ENCODE assay signal across 29 cellular contexts in genomic region chr1:98739762-98740161, GRCh38.
"Had no signal": no experiment of that assay in that cellular context is flagged by ENCODE, and none has a peak within 500 bp of the region (broad histone marks: within the 10 kb centered on the region; RNA-seq: fewer than 3 reads in every experiment).

No MANE protein-coding gene starts in this region.

- FAIRE-seq: endometrium had no signal

- H3K27me3 ChIP-seq: esophagus muscularis mucosa, neural progenitor cell, right atrium auricular region, suprapubic skin had no signal

- H3K27ac ChIP-seq: coronary artery, esophagus muscularis mucosa, neural progenitor cell, parathyroid adenoma, right atrium auricular region, suprapubic skin had no signal

- H3K9ac ChIP-seq: neural progenitor cell, parathyroid adenoma had no signal

- H3K36me3 Mint-ChIP-seq: immature natural killer cell; mesothelial cell of epicardium; naive B cell; natural killer cell treated with Interleukin-12 subunit alpha and Interleukin-12 subunit beta and Interleukin-15 and Interleukin-18, amount 100 ng/mL, for 72 hours; neural progenitor cell had no signal

- H3K27ac Mint-ChIP-seq: effector memory CD8-positive, alpha-beta T cell; immature natural killer cell; mesothelial cell of epicardium; naive B cell; natural killer cell treated with Interleukin-12 subunit alpha and Interleukin-12 subunit beta and Interleukin-15 and Interleukin-18, amount 100 ng/mL, for 72 hours; neural progenitor cell; progenitor cell of endocrine pancreas; stimulated activated naive CD8-positive, alpha-beta T cell treated with anti-CD3 and anti-CD28 coated beads, Interleukin-15, amount 100 ng/mL, for 72 hours had no signal

- H3K4me1 Mint-ChIP-seq: immature natural killer cell; mesothelial cell of epicardium; naive B cell; stimulated activated naive CD8-positive, alpha-beta T cell treated with anti-CD3 and anti-CD28 coated beads, Interleukin-15, amount 100 ng/mL, for 72 hours had no signal

- H3K4me2 ChIP-seq: neural progenitor cell, smooth muscle cell had no signal

- H3K9me3 ChIP-seq: esophagus muscularis mucosa, mucosa of descending colon, right atrium auricular region, suprapubic skin had no signal

- ATAC-seq: effector memory CD8-positive, alpha-beta T cell; left lobe of liver; mucosa of descending colon; natural killer cell treated with Interleukin-12 subunit alpha and Interleukin-12 subunit beta and Interleukin-15 and Interleukin-18, amount 100 ng/mL, for 72 hours; sciatic nerve; stimulated activated naive CD8-positive, alpha-beta T cell treated with anti-CD3 and anti-CD28 coated beads, Interleukin-15, amount 100 ng/mL, for 72 hours had no signal

- H3K27me3 Mint-ChIP-seq: natural killer cell treated with Interleukin-12 subunit alpha and Interleukin-12 subunit beta and Interleukin-15 and Interleukin-18, amount 100 ng/mL, for 72 hours; progenitor cell of endocrine pancreas had no signal

- DNase-seq: dermis blood vessel endothelial cell; effector memory CD8-positive, alpha-beta T cell; hypothalamus; immature natural killer cell; islet precursor cell; mesenchymal stem cell; mucosa of descending colon; naive B cell; stimulated activated CD4-positive, alpha-beta T cell treated with anti-CD3 and anti-CD28 coated beads, Interleukin-12 subunit alpha, Interleukin-12 subunit beta, amount 100 ng/mL, for 4 hours; stimulated activated CD4-positive, alpha-beta T cell treated with anti-CD3 and anti-CD28 coated beads, Interleukin-1b, Interleukin-23, amount 100 ng/mL, for 48 hours; stimulated activated CD4-positive, alpha-beta T cell treated with anti-CD3 and anti-CD28 coated beads, Interleukin-4, amount 100 ng/mL, for 1 hour; stimulated activated CD8-positive, alpha-beta memory T cell treated with anti-CD3 and anti-CD28 coated beads, Interleukin-4, amount 100 ng/mL, for 48 hours; stimulated activated naive CD4-positive, alpha-beta T cell; stimulated activated naive CD8-positive, alpha-beta T cell treated with anti-CD3 and anti-CD28 coated beads, Interleukin-15, amount 100 ng/mL, for 72 hours; trophoblast cell had no signal

- H3K9me3 Mint-ChIP-seq: effector memory CD8-positive, alpha-beta T cell; immature natural killer cell; mesothelial cell of epicardium; naive B cell; neural progenitor cell; stimulated activated naive CD8-positive, alpha-beta T cell treated with anti-CD3 and anti-CD28 coated beads, Interleukin-15, amount 100 ng/mL, for 72 hours had no signal

- H3K4me3 ChIP-seq: coronary artery, esophagus muscularis mucosa, lung, mucosa of descending colon, neural progenitor cell, right atrium auricular region, smooth muscle cell, suprapubic skin had no signal

- H3K4me1 ChIP-seq: parathyroid adenoma, right atrium auricular region had no signal

- H3K4me3 Mint-ChIP-seq: effector memory CD8-positive, alpha-beta T cell; immature natural killer cell; mesothelial cell of epicardium; naive B cell; natural killer cell treated with Interleukin-12 subunit alpha and Interleukin-12 subunit beta and Interleukin-15 and Interleukin-18, amount 100 ng/mL, for 72 hours; neural progenitor cell; stimulated activated naive CD8-positive, alpha-beta T cell treated with anti-CD3 and anti-CD28 coated beads, Interleukin-15, amount 100 ng/mL, for 72 hours had no signal

- H3K79me2 ChIP-seq: parathyroid adenoma had no signal

- H2AFZ ChIP-seq: neural progenitor cell, parathyroid adenoma had no signal

- H3K36me3 ChIP-seq: esophagus muscularis mucosa, neural progenitor cell, right atrium auricular region, suprapubic skin had no signal
